Comparison of ENCODE assay signal across 2 cellular contexts in genomic region chr2:120395221-120395620, GRCh38.
TF ChIP-seq lines count a peak whose summit lies in the region.

No MANE protein-coding gene starts in this region.

TF ChIP-seq in H1, 55 proteins besides CTCF, POLR2A, EP300 and RAD21:
- TF ChIP-seq SP4 (IDR thresholded peaks at IDR 0.05; ENCODE audit: low read length) (no peak), CREB1 (IDR thresholded peaks at IDR 0.05) (no peak), CTBP2 (IDR thresholded peaks at IDR 0.05; ENCODE audit: borderline replicate concordance, insufficient read depth, insufficient read length, low read length) (no peak), ATF2 (IDR thresholded peaks at IDR 0.05; ENCODE audit: low read length) (no peak), SIN3A (conservative IDR thresholded peaks at IDR 0.05 in 1 of 2, IDR thresholded peaks at IDR 0.05 in 1 of 2; ENCODE audit: low read depth in 1 of 2, low read length in 2 of 2) (no peak), CHD1 (IDR thresholded peaks at IDR 0.05; ENCODE audit: low read depth, low read length) (no peak), SAP30 (IDR thresholded peaks at IDR 0.05; ENCODE audit: insufficient read depth, insufficient replicate concordance, low read length) (no peak), CBX8 (IDR thresholded peaks at IDR 0.05; ENCODE audit: borderline replicate concordance, low read depth, low read length) (no peak), TAF7 (optimal IDR thresholded peaks at IDR 0.05; ENCODE audit: borderline replicate concordance, low read depth, low read length) (no peak), CHD2 (IDR thresholded peaks at IDR 0.05; ENCODE audit: low read length) (no peak), NANOG (IDR thresholded peaks at IDR 0.05; ENCODE audit: insufficient read depth, low read depth, low read length, poor library complexity, severe bottlenecking) (no peak), POU5F1 (IDR thresholded peaks at IDR 0.05; ENCODE audit: low read depth, low read length) (no peak), RFX5 (IDR thresholded peaks at IDR 0.05; ENCODE audit: borderline replicate concordance, low read depth, low read length) (no peak), EGR1 (IDR thresholded peaks at IDR 0.05; ENCODE audit: borderline replicate concordance, low read depth, low read length) (no peak), HDAC6 (IDR thresholded peaks at IDR 0.05; ENCODE audit: low read depth, low read length) (no peak), KDM5A (IDR thresholded peaks at IDR 0.05; ENCODE audit: low read length) (no peak), NRF1 (IDR thresholded peaks at IDR 0.05; ENCODE audit: low read depth, low read length) (no peak), SP1 (IDR thresholded peaks at IDR 0.05; ENCODE audit: low read depth, low read length) (no peak), JUN (IDR thresholded peaks at IDR 0.05; ENCODE audit: low read depth, low read length) (no peak), YY1 (IDR thresholded peaks at IDR 0.05; ENCODE audit: low read depth, low read length) (no peak)

TF ChIP-seq in WTC11, 78 proteins besides CTCF, POLR2A, EP300 and RAD21:
- TF ChIP-seq ZNF532 (CRISPR knock-in tag; IDR thresholded peaks at IDR 0.05; ENCODE audit: borderline replicate concordance) = no peak
- no peak for TF ChIP-seq ARID4B (CRISPR knock-in tag; IDR thresholded peaks at IDR 0.05; ENCODE audit: borderline replicate concordance)
- TF ChIP-seq USF1 (CRISPR knock-in tag; IDR thresholded peaks at IDR 0.05) = no peak
- no peak for TF ChIP-seq PRDM15 (CRISPR knock-in tag; IDR thresholded peaks at IDR 0.05)
